ENCODE assay signal across 21 cellular contexts in genomic region chr18:42108071-42108470, GRCh38.
DNase-seq lines count a peak whose midpoint lies in the region; ATAC-seq, FAIRE-seq and TF ChIP-seq lines count a peak whose summit lies in the region.
"Had no signal": no experiment of that assay in that cellular context is flagged by ENCODE, and none has a peak within 500 bp of the region (broad histone marks: within the 10 kb centered on the region; RNA-seq: fewer than 3 reads in every experiment).

No MANE protein-coding gene starts in this region.

- no peak overlapping the region for H2BK5ac ChIP-seq in H1 (ENCODE audit: low read depth, low read length)

- DNase-seq in DMS 273 (lab: John Stamatoyannopoulos, UW; ENCODE audit: unreplicated experiment) (peak; percentile 23), DMS 273 treated with DMSO at 0.1 percent for 48 hours (lab: John Stamatoyannopoulos, UW) (no peak), WERI-Rb-1 (peak; percentile 31), H1 (ENCODE audit: low read depth in 1 of 2, low spot score in 2 of 2) (no peak), tibial artery (no peak), NCI-H128 (lab: John Stamatoyannopoulos, UW; ENCODE audit: unreplicated experiment) (no peak)
- no peak for DNase-seq in stimulated activated effector memory CD8-positive, alpha-beta T cell treated with anti-CD3 and anti-CD28 coated beads, Interleukin-12 subunit alpha, Interleukin-12 subunit beta, amount 100 ng/mL, for 72 hours (ENCODE audit: low spot score in 2 of 2)
- no peak for DNase-seq in activated CD8-positive, alpha-beta memory T cell treated with anti-CD3 and anti-CD28 coated beads, Interleukin-2, amount 50 U/mL, for 4 hours
- DNase-seq: DND-41, GOT3, NCI-H1092 treated with DMSO at 0.1 percent for 48 hours, NCI-H1694 treated with DMSO at 0.1 percent for 48 hours, NCI-H2107, NCI-H226, NCI-H526 had no signal

- no peaks in the 10 kb centered on the region for H3K9me3 Mint-ChIP-seq in stimulated activated effector memory CD8-positive, alpha-beta T cell treated with anti-CD3 and anti-CD28 coated beads, Interleukin-12 subunit alpha, Interleukin-12 subunit beta, amount 100 ng/mL, for 72 hours

- TF ChIP-seq RAD21 in H1 (IDR thresholded peaks at IDR 0.05 in 1 of 2, conservative IDR thresholded peaks at IDR 0.05 in 1 of 2; ENCODE audit: low read depth in 2 of 2, low read length in 2 of 2): no peak

- H3K23ac ChIP-seq in H1 (ENCODE audit: insufficient read length): no peak overlapping the region

- no peak overlapping the region for H3K4ac ChIP-seq in H1 (replicated peaks; ENCODE audit: insufficient read length, low read depth, low read length)

- TF ChIP-seq EP300 in H1 (IDR thresholded peaks at IDR 0.05; ENCODE audit: borderline replicate concordance in 1 of 2, low read depth in 2 of 2, low read length in 2 of 2): no peak

- POLR2A ChIA-PET in H1 (lab: Charles Lee; ENCODE audit: partially characterized antibody): no interaction called here

- CTCF ChIA-PET in H1 (lab: Charles Lee; ENCODE audit: partially characterized antibody): interaction anchor here (0.7 to 1.8 kb wide), 3 partner anchors 10 to 1461 kb away, joined by 3 to 8 read pairs (median 3); no protein-coding TSS in a partner anchor

- 79% methylated on average over 4 of the region's 4 CpGs; no CpG with 5 or more reads in 1 of the 2 experiments for WGBS in H1 (ENCODE audit: extremely low coverage in 1 of 2, insufficient coverage in 1 of 2, insufficient read length in 1 of 2, insufficient replicate concordance in 2 of 2, low coverage in 1 of 2, low lambda C conversion rate in 2 of 2, missing lambda C conversion rate in 1 of 2), 2 experiments

- H3K27ac Mint-ChIP-seq in stimulated activated effector memory CD8-positive, alpha-beta T cell treated with anti-CD3 and anti-CD28 coated beads, Interleukin-12 subunit alpha, Interleukin-12 subunit beta, amount 100 ng/mL, for 72 hours: peak overlapping the region; percentile 43
- H3K27ac Mint-ChIP-seq: CD14-positive monocyte had no signal

- no peak overlapping the region; the same call in 1 of the 2 replicates for H2AFZ ChIP-seq in H1 (ENCODE audit: low read length)

- no peak overlapping the region for H4K91ac ChIP-seq in H1 (replicated peaks; ENCODE audit: insufficient read length, low read length)

- no peak overlapping the region for H2BK20ac ChIP-seq in H1 (ENCODE audit: low read length)

- H2BK120ac ChIP-seq in H1 (replicated peaks; ENCODE audit: low read depth, low read length): no peak overlapping the region

- H3K79me2 ChIP-seq in H1 (ENCODE audit: control insufficient read depth in 1 of 2, insufficient read depth in 2 of 2, low read length in 2 of 2): no peaks in the 10 kb centered on the region

- H3K9me3 ChIP-seq in WERI-Rb-1 (ENCODE audit: severe bottlenecking) (peaks cover 7% of the 10 kb centered on the region), H1 (ENCODE audit: insufficient read depth in 2 of 2, low read depth in 1 of 2, low read length in 1 of 2) (no peaks in the 10 kb centered on the region; a peak in 1 of 4 replicates), tibial artery (no peaks in the 10 kb centered on the region)
- H3K9me3 ChIP-seq: SJSA1 had no signal

- H3K27me3 ChIP-seq in WERI-Rb-1 (ENCODE audit: insufficient read depth, low read depth, severe bottlenecking) (no peaks in the 10 kb centered on the region), H1 (replicated peaks in 1 of 4; ENCODE audit: control insufficient read depth in 3 of 4, extremely low read depth in 1 of 4, insufficient read depth in 3 of 4, low read length in 3 of 4) (no peaks in the 10 kb centered on the region), tibial artery (no peaks in the 10 kb centered on the region)
- H3K27me3 ChIP-seq: SJSA1 had no signal

- H3K79me1 ChIP-seq in H1 (ENCODE audit: low read depth, low read length): no peaks in the 10 kb centered on the region

- H4K8ac ChIP-seq in H1 (ENCODE audit: extremely low read depth, insufficient read depth, low read length): no peak overlapping the region

- ATAC-seq in stimulated activated effector memory CD8-positive, alpha-beta T cell treated with anti-CD3 and anti-CD28 coated beads, Interleukin-12 subunit alpha, Interleukin-12 subunit beta, amount 100 ng/mL, for 72 hours: no peak
- ATAC-seq: Panc1 had no signal

- H2BK15ac ChIP-seq in H1 (ENCODE audit: low read length): no peak overlapping the region

- peak overlapping the region; percentile 51; the same call in 1 of the 2 replicates for H2BK12ac ChIP-seq in H1 (ENCODE audit: low read depth, low read length)

- H3K27ac ChIP-seq in WERI-Rb-1 (peak overlapping the region; percentile 34), H1 (ENCODE audit: low read depth, low read length) (no peak overlapping the region), tibial artery (no peak overlapping the region)
- H3K27ac ChIP-seq: 22Rv1, SJSA1 had no signal

- peaks cover 0 to 9% (median 5%) of the 10 kb centered on the region in 4 experiments; a peak in 4 of 7 replicates for H3K4me1 ChIP-seq in H1 (replicated peaks in 1 of 4; ENCODE audit: control insufficient read depth in 3 of 4, insufficient read depth in 4 of 4, low read length in 3 of 4)
- no peaks in the 10 kb centered on the region for H3K4me1 ChIP-seq in tibial artery
- H3K4me1 ChIP-seq: SJSA1 had no signal

- H3K23me2 ChIP-seq in H1 (ENCODE audit: low read depth, low read length): no peaks in the 10 kb centered on the region; the same call in 1 of the 2 replicates

- intact Hi-C loops in tibial artery (cut with DNase I; ENCODE audit: low total_unique reads): no loop called here

- no peak overlapping the region for H3K9ac ChIP-seq in H1 (replicated peaks in 1 of 4; ENCODE audit: extremely low read depth in 1 of 4, low read depth in 3 of 4, low read length in 3 of 4)

- H3K4me3 ChIP-seq in WERI-Rb-1 (ENCODE audit: low read depth, low read length): no peak overlapping the region
- H3K4me3 ChIP-seq in H1 (ENCODE audit: extremely low read depth in 1 of 4, insufficient read depth in 2 of 4, low read depth in 3 of 4, low read length in 4 of 4): no peak overlapping the region
- no peak overlapping the region for H3K4me3 ChIP-seq in tibial artery
- H3K4me3 ChIP-seq: SJSA1 had no signal

- H3K56ac ChIP-seq in H1 (replicated peaks; ENCODE audit: insufficient read length, low read depth, low read length): no peak overlapping the region

- H4K5ac ChIP-seq in H1 (ENCODE audit: insufficient read length, low read depth, low read length): no peak overlapping the region

- H3K14ac ChIP-seq in H1 (ENCODE audit: insufficient read length): no peak overlapping the region

- no peaks in the 10 kb centered on the region for H3K36me3 Mint-ChIP-seq in stimulated activated effector memory CD8-positive, alpha-beta T cell treated with anti-CD3 and anti-CD28 coated beads, Interleukin-12 subunit alpha, Interleukin-12 subunit beta, amount 100 ng/mL, for 72 hours
- H3K36me3 Mint-ChIP-seq: CD14-positive monocyte had no signal

- H3K4me1 Mint-ChIP-seq in stimulated activated effector memory CD8-positive, alpha-beta T cell treated with anti-CD3 and anti-CD28 coated beads, Interleukin-12 subunit alpha, Interleukin-12 subunit beta, amount 100 ng/mL, for 72 hours: no peaks in the 10 kb centered on the region

- H3K36me3 ChIP-seq in WERI-Rb-1 (peaks cover 3% of the 10 kb centered on the region; the same call in 1 of the 2 replicates), H1 (ENCODE audit: control insufficient read depth in 2 of 4, insufficient read depth in 4 of 4, low read length in 3 of 4) (no peaks in the 10 kb centered on the region), tibial artery (no peaks in the 10 kb centered on the region)
- H3K36me3 ChIP-seq: SJSA1 had no signal

- TF ChIP-seq CTCF in WERI-Rb-1 (IDR thresholded peaks at IDR 0.05; ENCODE audit: low read depth, low read length) (no peak), H1 (IDR thresholded peaks at IDR 0.05; ENCODE audit: control extremely low read depth in 1 of 3, insufficient read depth in 1 of 3, low read depth in 1 of 3, low read length in 3 of 3) (no peak), tibial artery (IDR thresholded peaks at IDR 0.05) (no peak)

- H2AK5ac ChIP-seq in H1 (ENCODE audit: low read depth, low read length): no peak overlapping the region

- TF ChIP-seq POLR2A in H1 (IDR thresholded peaks at IDR 0.05; ENCODE audit: control extremely low read depth in 1 of 2, low read depth in 2 of 2, low read length in 2 of 2): no peak

- 0 out of 4 replicates have a peak overlapping the region, but pooled peaks of 1 of the 2 experiments have one; percentile 3 for H3K4me2 ChIP-seq in H1 (ENCODE audit: insufficient read depth in 1 of 2, low read depth in 2 of 2, low read length in 2 of 2)

- FAIRE-seq in H1 (lab: Jason Lieb, UNC): no peak
- FAIRE-seq: G401.6, GM19239 had no signal

- no peaks in the 10 kb centered on the region for H4K20me1 ChIP-seq in H1 (replicated peaks in 1 of 2; ENCODE audit: control insufficient read depth in 1 of 2, insufficient read depth in 2 of 2, low read length in 2 of 2)

- no peak overlapping the region for H3K18ac ChIP-seq in H1 (ENCODE audit: extremely low read depth, low read length)

- no peak overlapping the region for H3K4me3 Mint-ChIP-seq in stimulated activated effector memory CD8-positive, alpha-beta T cell treated with anti-CD3 and anti-CD28 coated beads, Interleukin-12 subunit alpha, Interleukin-12 subunit beta, amount 100 ng/mL, for 72 hours
- H3K4me3 Mint-ChIP-seq: CD14-positive monocyte had no signal

TF ChIP-seq in H1, 55 proteins besides CTCF, POLR2A, EP300 and RAD21:
- no peak for TF ChIP-seq CTBP2 (IDR thresholded peaks at IDR 0.05; ENCODE audit: borderline replicate concordance, insufficient read depth, insufficient read length, low read length)
TF ChIP-seq in H1: peak in this region for 0.

Comparison
In these comparisons a context has a peak if more than half of its experiments do, and no peak if none do; other contexts are left out.
1. DNase-seq: peak in DMS 273 (single experiment) and WERI-Rb-1 (single experiment); none in DMS 273 treated with DMSO at 0.1 percent for 48 hours (single experiment), H1 (0 of 2), stimulated activated effector memory CD8-positive, alpha-beta T cell treated with anti-CD3 and anti-CD28 coated beads, Interleukin-12 subunit alpha, Interleukin-12 subunit beta, amount 100 ng/mL, for 72 hours (0 of 2), tibial artery (0 of 2), activated CD8-positive, alpha-beta memory T cell treated with anti-CD3 and anti-CD28 coated beads, Interleukin-2, amount 50 U/mL, for 4 hours (single experiment) and NCI-H128 (single experiment).